Comparison of ENCODE assay signal across 8 cellular contexts in genomic region chr12:102478416-102479098, GRCh38. TPM values are rescaled to one million over a fixed set of nuclear protein-coding genes. Genes with fewer than 3 reads are reported as not detected.
A peak's percentile ranks its signal among the peaks of the same experiment; 100 is the strongest.
DNase-seq lines count a peak whose midpoint lies in the region; ATAC-seq and TF ChIP-seq lines count a peak whose summit lies in the region.

No MANE protein-coding gene starts in this region.

- H3K27ac Mint-ChIP-seq in CD8-positive, alpha-beta memory T cell: no peak overlapping the region
- H3K27ac Mint-ChIP-seq in activated CD8-positive, alpha-beta T cell treated with anti-CD3 and anti-CD28 coated beads, Interleukin-2, amount 10 ng/mL, durations not matched to agents 7 days and 5 days: no peak overlapping the region

- CTCF ChIA-PET in CD8-positive, alpha-beta memory T cell (lab: Charles Lee): interaction anchor here (0.8 to 1.3 kb wide), 2 partner anchors 9 kb away, joined by 3 read pairs; no protein-coding TSS in a partner anchor
- CTCF ChIA-PET in activated CD8-positive, alpha-beta T cell treated with anti-CD3 and anti-CD28 coated beads, Interleukin-2, amount 10 ng/mL, durations not matched to agents 7 days and 5 days (lab: Charles Lee): interaction anchor here (0.8 to 3.2 kb wide), 4 partner anchors 14 to 178 kb away, joined by 3 to 9 read pairs (median 4); no protein-coding TSS in a partner anchor

- H3K9me3 Mint-ChIP-seq in CD8-positive, alpha-beta memory T cell: no peaks in the 10 kb centered on the region
- H3K9me3 Mint-ChIP-seq in activated CD8-positive, alpha-beta T cell treated with anti-CD3 and anti-CD28 coated beads, Interleukin-2, amount 10 ng/mL, durations not matched to agents 7 days and 5 days (ENCODE audit: insufficient read depth): no peaks in the 10 kb centered on the region

- peaks cover 2 to 13% of the 10 kb centered on the region in 2 donors for H3K27me3 Mint-ChIP-seq in CD8-positive, alpha-beta memory T cell
- H3K27me3 Mint-ChIP-seq in activated CD8-positive, alpha-beta T cell treated with anti-CD3 and anti-CD28 coated beads, Interleukin-2, amount 10 ng/mL, durations not matched to agents 7 days and 5 days (ENCODE audit: low read depth): no peaks in the 10 kb centered on the region

- peaks cover 2 to 3% (median 3%) of the 10 kb centered on the region in 3 donors for H3K4me1 Mint-ChIP-seq in CD8-positive, alpha-beta memory T cell
- peaks cover 47% of the 10 kb centered on the region for H3K4me1 Mint-ChIP-seq in activated CD8-positive, alpha-beta T cell treated with anti-CD3 and anti-CD28 coated beads, Interleukin-2, amount 10 ng/mL, durations not matched to agents 7 days and 5 days (ENCODE audit: low read depth)

- H3K9me3 ChIP-seq in CD8-positive, alpha-beta memory T cell (ENCODE audit: low read length): no peaks in the 10 kb centered on the region
- no peaks in the 10 kb centered on the region for H3K9me3 ChIP-seq in muscle layer of duodenum (ENCODE audit: control insufficient read depth in 1 of 2, low read length in 2 of 2)

- peaks cover 25% of the 10 kb centered on the region for H3K4me1 ChIP-seq in CD8-positive, alpha-beta memory T cell (ENCODE audit: insufficient read depth, low read length)
- H3K4me1 ChIP-seq in muscle layer of duodenum (ENCODE audit: control insufficient read depth in 1 of 2, insufficient read depth in 2 of 2, low read length in 2 of 2): peaks cover 0 to 22% of the 10 kb centered on the region in 2 donors

- TF ChIP-seq CTCF in foreskin fibroblast (IDR thresholded peaks at IDR 0.05; ENCODE audit: low read depth, low read length): no peak

- peak; percentile 65 for ATAC-seq in GM18873 (IDR thresholded peaks at IDR 0.05; ENCODE audit: low FRiP score, unreplicated experiment)
- ATAC-seq in HG03045 (IDR thresholded peaks at IDR 0.05; ENCODE audit: unreplicated experiment): peak; percentile 52
- ATAC-seq in activated CD8-positive, alpha-beta T cell treated with anti-CD3 and anti-CD28 coated beads, Interleukin-2, amount 10 ng/mL, durations not matched to agents 7 days and 5 days: peak; percentile 83

- DNase-seq in CD8-positive, alpha-beta memory T cell: peak; percentile 1 to 70 (median 42)
- DNase-seq in activated CD8-positive, alpha-beta T cell treated with anti-CD3 and anti-CD28 coated beads, Interleukin-2, amount 10 ng/mL, durations not matched to agents 7 days and 5 days: peak; percentile 86
- DNase-seq in foreskin fibroblast (no peak), GDM1 (lab: John Stamatoyannopoulos, UW) (no peak)
- DNase-seq in activated effector memory CD4-positive, alpha-beta T cell treated with anti-CD3 and anti-CD28 coated beads, Interleukin-2, amount 50 U/mL, for 16 hours: no peak

- H3K27ac ChIP-seq in CD8-positive, alpha-beta memory T cell (ENCODE audit: low read depth, low read length): peak overlapping the region; percentile 6
- peak overlapping the region; percentile 34 for H3K27ac ChIP-seq in muscle layer of duodenum (ENCODE audit: low read length)

- H3K4me3 Mint-ChIP-seq in CD8-positive, alpha-beta memory T cell: no peak overlapping the region
- no peak overlapping the region for H3K4me3 Mint-ChIP-seq in activated CD8-positive, alpha-beta T cell treated with anti-CD3 and anti-CD28 coated beads, Interleukin-2, amount 10 ng/mL, durations not matched to agents 7 days and 5 days

- H3K36me3 ChIP-seq in CD8-positive, alpha-beta memory T cell (ENCODE audit: insufficient read depth, low read length): no peaks in the 10 kb centered on the region
- no peaks in the 10 kb centered on the region for H3K36me3 ChIP-seq in muscle layer of duodenum (ENCODE audit: control insufficient read depth in 1 of 2, insufficient read depth in 2 of 2, low read length in 2 of 2)

- no peaks in the 10 kb centered on the region for H3K36me3 Mint-ChIP-seq in CD8-positive, alpha-beta memory T cell
- peaks cover 5% of the 10 kb centered on the region for H3K36me3 Mint-ChIP-seq in activated CD8-positive, alpha-beta T cell treated with anti-CD3 and anti-CD28 coated beads, Interleukin-2, amount 10 ng/mL, durations not matched to agents 7 days and 5 days (ENCODE audit: low read depth)

- POLR2A ChIA-PET in CD8-positive, alpha-beta memory T cell (lab: Charles Lee): interaction anchor here (0.5 to 0.6 kb wide), 2 partner anchors 39 to 649 kb away, joined by 3 to 4 read pairs; no protein-coding TSS in a partner anchor
- POLR2A ChIA-PET in activated CD8-positive, alpha-beta T cell treated with anti-CD3 and anti-CD28 coated beads, Interleukin-2, amount 10 ng/mL, durations not matched to agents 7 days and 5 days (lab: Charles Lee): interaction anchor here (1.1 kb wide), 1 partner anchor 417 kb away, joined by 4 read pairs; the partner anchor contains the start of gene WASHC3

- H3K27me3 ChIP-seq in CD8-positive, alpha-beta memory T cell (ENCODE audit: insufficient read depth, low read length, poor library complexity, severe bottlenecking): no peaks in the 10 kb centered on the region
- H3K27me3 ChIP-seq in muscle layer of duodenum (ENCODE audit: low read depth, low read length): no peaks in the 10 kb centered on the region

- H3K4me3 ChIP-seq in CD8-positive, alpha-beta memory T cell (ENCODE audit: low read length): peak overlapping the region; percentile 11
- H3K4me3 ChIP-seq in muscle layer of duodenum (ENCODE audit: low read depth in 1 of 2, low read length in 2 of 2): peak overlapping the region; percentile 45 to 48
- H3K4me3 ChIP-seq in foreskin fibroblast (ENCODE audit: low read depth in 1 of 2, low read length in 2 of 2): peak overlapping the region in 1 of 2 donors; percentile 5

RNA-seq across cellular contexts. Expression of gene IGF1, which starts 1.8 kb away (rescaled TPM):
- 1 to 10 TPM in 1 of 2 experiments, under 1 TPM in 1; 0.28 to 1.4 TPM for total RNA-seq in CD8-positive, alpha-beta memory T cell
- not detected for polyA plus RNA-seq in CD8-positive, alpha-beta memory T cell
- 1 to 10 TPM in 1 of 2 experiments, under 1 TPM in 1; 0.52 to 1.2 TPM for total RNA-seq in activated CD8-positive, alpha-beta T cell treated with anti-CD3 and anti-CD28 coated beads, Interleukin-2, amount 10 ng/mL, durations not matched to agents 7 days and 5 days

Comparison
In these comparisons a context has a peak if more than half of its experiments do, and no peak if none do; other contexts are left out.
1. DNase-seq: peak in CD8-positive, alpha-beta memory T cell (5 of 5) and activated CD8-positive, alpha-beta T cell treated with anti-CD3 and anti-CD28 coated beads, Interleukin-2, amount 10 ng/mL, durations not matched to agents 7 days and 5 days (single experiment); none in foreskin fibroblast (0 of 2), GDM1 (single experiment) and activated effector memory CD4-positive, alpha-beta T cell treated with anti-CD3 and anti-CD28 coated beads, Interleukin-2, amount 50 U/mL, for 16 hours (single experiment).
2. Peak in every context shown above with its lines, with median percentiles within 50 percentile points of each other: ATAC-seq.